In genomic region chr6:35258336-35258735, GRCh38 we compare ENCODE assay signal across 9 cellular contexts. TPM values are rescaled to one million over a fixed set of nuclear protein-coding genes. Genes with fewer than 3 reads are reported as not detected.
DNase-seq lines count a peak whose midpoint lies in the region; ATAC-seq and TF ChIP-seq lines count a peak whose summit lies in the region.
"Had no signal": no experiment of that assay in that cellular context is flagged by ENCODE, and none has a peak within 500 bp of the region (broad histone marks: within the 10 kb centered on the region; RNA-seq: fewer than 3 reads in every experiment).

No MANE protein-coding gene starts in this region.

- no peak for ATAC-seq in lower lobe of right lung

- 46 to 54% (median 51%) methylated on average over 7 of the region's 7 CpGs for WGBS in adrenal gland, 4 donors
- 56 to 68% methylated on average over 6 to 7 of the region's 7 CpGs for WGBS in transverse colon (ENCODE audit: low coverage in 1 of 2), 2 donors

- H3K27ac ChIP-seq in adrenal gland, result peak overlapping the region in 4 of 5 donors; percentile 90 to 99 (median 96)
- H3K27ac ChIP-seq in lower lobe of right lung, result peak overlapping the region; percentile 98
- H3K27ac ChIP-seq in transverse colon, result peak overlapping the region; percentile 92 to 96 (median 94)

- H3K36me3 ChIP-seq in adrenal gland (replicated peaks in 1 of 2) (no peaks in the 10 kb centered on the region), lower lobe of right lung (no peaks in the 10 kb centered on the region), transverse colon (no peaks in the 10 kb centered on the region)

- H3K4me1 ChIP-seq in adrenal gland (replicated peaks in 1 of 2) (peaks cover 6 to 40% of the 10 kb centered on the region in 2 donors), lower lobe of right lung (peaks cover 28% of the 10 kb centered on the region), transverse colon (peaks cover 5 to 22% (median 14%) of the 10 kb centered on the region in 4 donors)

- no peaks in the 10 kb centered on the region for H3K9me3 ChIP-seq in adrenal gland (replicated peaks in 1 of 3)
- no peaks in the 10 kb centered on the region for H3K9me3 ChIP-seq in lower lobe of right lung
- H3K9me3 ChIP-seq in transverse colon, result no peaks in the 10 kb centered on the region

- TF ChIP-seq POLR2A in adrenal gland (IDR thresholded peaks at IDR 0.05) (no peak), transverse colon (IDR thresholded peaks at IDR 0.05) (no peak)

- H3K27me3 ChIP-seq in adrenal gland (no peaks in the 10 kb centered on the region), lower lobe of right lung (ENCODE audit: low read depth) (no peaks in the 10 kb centered on the region), transverse colon (no peaks in the 10 kb centered on the region)

- intact Hi-C loops in adrenal gland (cut with DNase I) (no loop called here), lower lobe of right lung (cut with DNase I) (no loop called here), transverse colon (cut with DNase I; ENCODE audit: low total_unique reads) (no loop called here)

- no peak for TF ChIP-seq CTCF in adrenal gland (IDR thresholded peaks at IDR 0.05)
- no peak for TF ChIP-seq CTCF in lower lobe of right lung (IDR thresholded peaks at IDR 0.05)
- no peak for TF ChIP-seq CTCF in transverse colon (IDR thresholded peaks at IDR 0.05)

- in situ Hi-C loops in transverse colon (cut with MboI; ENCODE audit: low pct_ligation_motif_present in 1 of 4, low pct_unique_long_range_greater_than_20kb in 1 of 4, low sequenced_read_pairs in 3 of 4), result no loop called here

- H3K4me3 ChIP-seq in adrenal gland, result peak overlapping the region in 2 of 4 donors; percentile 70 to 88
- H3K4me3 ChIP-seq in lower lobe of right lung, result peak overlapping the region; percentile 77
- H3K4me3 ChIP-seq in transverse colon, result peak overlapping the region in 3 of 4 donors; percentile 86 to 87 (median 86)

- TF ChIP-seq EP300 in transverse colon (IDR thresholded peaks at IDR 0.05; ENCODE audit: low read depth), result no peak

- DNase-seq in activated effector memory CD4-positive, alpha-beta T cell treated with anti-CD3 and anti-CD28 coated beads, Interleukin-2, amount 50 U/mL, for 16 hours, result peak; percentile 2
- no peak for DNase-seq in activated effector memory CD4-positive, alpha-beta T cell treated with Interleukin-2 at 50 U/mL for 16 hours
- DNase-seq in adrenal gland (no peak), lower lobe of right lung (no peak), transverse colon (no peak), NCI-H2196 (lab: John Stamatoyannopoulos, UW; ENCODE audit: unreplicated experiment) (no peak), NCI-H748 treated with DMSO at 0.1 percent for 48 hours (lab: John Stamatoyannopoulos, UW) (no peak), NCI-H1048 (lab: John Stamatoyannopoulos, UW) (no peak)
- DNase-seq: EL had no signal

RNA-seq across cellular contexts. Expression of gene ZNF76, which starts 1.2 kb away (rescaled TPM):
- total RNA-seq in adrenal gland, result 10 to 100 TPM; 26.1 to 74.0 (median 45.2) TPM
- polyA plus RNA-seq in adrenal gland, result 100 to 1,000 TPM in 2 of 3 donors, 10 to 100 TPM in 1; 25.3 to 185 (median 100) TPM
- total RNA-seq in lower lobe of right lung, result 39.4 TPM
- total RNA-seq in transverse colon, result 10 to 100 TPM; 30.2 to 59.3 (median 35.1) TPM

RNA-seq across cellular contexts. Expression of gene DEF6, which starts 39.3 kb away (rescaled TPM):
- total RNA-seq in adrenal gland (10 to 100 TPM in 1 of 8 donors, 1 to 10 TPM in 7; 2.3 to 11.5 (median 6.1) TPM), lower lobe of right lung (21.5 TPM), transverse colon (10 to 100 TPM in 1 of 4 donors, 1 to 10 TPM in 3; 2.6 to 24.5 (median 6.8) TPM)
- 10 to 100 TPM in 2 of 3 donors, 1 to 10 TPM in 1; 1.6 to 26.1 (median 21.3) TPM for polyA plus RNA-seq in adrenal gland

RNA-seq across cellular contexts. Expression of gene SCUBE3, which starts 44.6 kb away (rescaled TPM):
- total RNA-seq in adrenal gland, result 10 to 100 TPM in 5 of 8 donors, 1 to 10 TPM in 3; 1.9 to 32.8 (median 12.1) TPM
- 1 to 10 TPM in 2 of 3 donors, under 1 TPM in 1; 0.61 to 2.9 (median 1.6) TPM for polyA plus RNA-seq in adrenal gland
- 0.56 TPM for total RNA-seq in lower lobe of right lung
- under 1 TPM; 0.37 to 0.68 (median 0.52) TPM for total RNA-seq in transverse colon
